1 cellular context compared by ENCODE assay signal in the genomic region with DNA sequence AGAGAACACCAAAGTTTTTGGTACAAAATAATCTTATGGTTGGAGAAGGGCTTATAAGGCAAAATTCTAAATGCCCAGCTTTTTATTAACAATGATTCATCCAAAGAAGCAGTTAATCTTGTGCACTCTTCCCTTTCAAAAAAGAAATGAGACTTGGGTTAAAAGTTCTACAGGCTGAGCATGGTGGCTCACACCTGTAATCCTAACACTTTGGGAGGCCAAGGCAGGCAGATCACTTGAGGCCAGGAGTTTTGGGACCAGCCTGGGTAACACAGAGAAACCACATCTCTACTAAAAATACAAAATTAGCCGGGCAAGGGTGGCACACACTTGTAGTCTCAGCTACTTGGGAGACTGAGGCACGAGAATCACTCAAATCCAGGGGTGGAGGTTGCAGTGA.
TF ChIP-seq lines count a peak whose summit lies in the region.

No MANE protein-coding gene starts in this region.

TF ChIP-seq in GM12878, 131 proteins besides CTCF, POLR2A, EP300 and RAD21:
- TF ChIP-seq ZNF24 (IDR thresholded peaks at IDR 0.05) (no peak), POLR2AphosphoS2 (IDR thresholded peaks at IDR 0.05; ENCODE audit: low read depth, low read length) (0 out of 2 replicates have a peak, but pooled peaks have one; percentile 40)
